1 cellular context compared by ENCODE assay signal in genomic region chr14:35353409-35354172, GRCh38.
TF ChIP-seq lines count a peak whose summit lies in the region.

No MANE protein-coding gene starts in this region.

TF ChIP-seq in HepG2, 621 proteins besides CTCF, POLR2A, EP300 and RAD21 (continued from another document and continues in another):
- TF ChIP-seq TRIM22 (IDR thresholded peaks at IDR 0.05) (no peak), HMG20A (CRISPR knock-in tag; IDR thresholded peaks at IDR 0.05; ENCODE audit: borderline replicate concordance) (peak; percentile 59; the same call in 1 of the 2 replicates), ADNP (CRISPR knock-in tag; IDR thresholded peaks at IDR 0.05) (no peak), SNRNP70 (IDR thresholded peaks at IDR 0.05; ENCODE audit: low read depth, low read length) (no peak), KAT8 (CRISPR knock-in tag; IDR thresholded peaks at IDR 0.05) (peak; percentile 44; the same call in 1 of the 2 replicates), ZNF816 (CRISPR knock-in tag; IDR thresholded peaks at IDR 0.05; ENCODE audit: borderline replicate concordance) (no peak), DZIP1 (CRISPR knock-in tag; IDR thresholded peaks at IDR 0.05) (no peak), THAP9 (CRISPR knock-in tag; IDR thresholded peaks at IDR 0.05; ENCODE audit: borderline replicate concordance) (peak; percentile 48; the same call in 1 of the 2 replicates), HDAC6 (IDR thresholded peaks at IDR 0.05; ENCODE audit: low read depth, low read length) (no peak), MYPOP (CRISPR knock-in tag; IDR thresholded peaks at IDR 0.05) (no peak), MAZ (IDR thresholded peaks at IDR 0.05; ENCODE audit: borderline replicate concordance, low read depth, low read length) (no peak), MAZ (CRISPR knock-in tag; IDR thresholded peaks at IDR 0.05; ENCODE audit: low read depth) (0 out of 2 replicates have a peak, but pooled peaks have one; percentile 28), ZNF331 (CRISPR knock-in tag; IDR thresholded peaks at IDR 0.05) (no peak), TCF12 (IDR thresholded peaks at IDR 0.05) (no peak), TCF12 (CRISPR knock-in tag; IDR thresholded peaks at IDR 0.05) (no peak), ZNF746 (CRISPR knock-in tag; IDR thresholded peaks at IDR 0.05) (no peak), ZNF543 (CRISPR knock-in tag; IDR thresholded peaks at IDR 0.05) (peak; percentile 86), ZNF496 (CRISPR knock-in tag; IDR thresholded peaks at IDR 0.05; ENCODE audit: insufficient replicate concordance) (no peak), ZNF10 (CRISPR knock-in tag; IDR thresholded peaks at IDR 0.05; ENCODE audit: borderline replicate concordance, low read depth) (no peak), GFI1 (CRISPR knock-in tag; IDR thresholded peaks at IDR 0.05; ENCODE audit: borderline replicate concordance) (no peak), MYC (CRISPR knock-in tag; IDR thresholded peaks at IDR 0.05; ENCODE audit: borderline replicate concordance) (no peak), HIVEP1 (CRISPR knock-in tag; IDR thresholded peaks at IDR 0.05) (no peak), YEATS2 (CRISPR knock-in tag; IDR thresholded peaks at IDR 0.05; ENCODE audit: borderline replicate concordance) (no peak), ZNF354B (CRISPR knock-in tag; IDR thresholded peaks at IDR 0.05) (peak; percentile 63; the same call in 1 of the 2 replicates), GLI4 (CRISPR knock-in tag; IDR thresholded peaks at IDR 0.05; ENCODE audit: borderline replicate concordance) (no peak), ZFP36L2 (CRISPR knock-in tag; IDR thresholded peaks at IDR 0.05) (no peak), TGIF2 (CRISPR knock-in tag; IDR thresholded peaks at IDR 0.05) (no peak), ZNF143 (CRISPR knock-in tag; IDR thresholded peaks at IDR 0.05) (no peak), ETS1 (CRISPR knock-in tag; IDR thresholded peaks at IDR 0.05) (no peak), HOXA5 (CRISPR knock-in tag; IDR thresholded peaks at IDR 0.05) (no peak), DR1 (CRISPR knock-in tag; IDR thresholded peaks at IDR 0.05) (no peak), NFKB2 (CRISPR knock-in tag; IDR thresholded peaks at IDR 0.05; ENCODE audit: borderline replicate concordance) (no peak), ZNF737 (CRISPR knock-in tag; IDR thresholded peaks at IDR 0.05; ENCODE audit: borderline replicate concordance) (no peak), SIX4 (CRISPR knock-in tag; IDR thresholded peaks at IDR 0.05) (no peak), POLR2G (IDR thresholded peaks at IDR 0.05; ENCODE audit: low read depth, low read length) (no peak), HNF4G (IDR thresholded peaks at IDR 0.05; ENCODE audit: borderline replicate concordance, low read depth, low read length) (no peak), HNF4G (CRISPR knock-in tag; IDR thresholded peaks at IDR 0.05; ENCODE audit: borderline replicate concordance, low read depth) (no peak), ZNF256 (CRISPR knock-in tag; conservative IDR thresholded peaks at IDR 0.05) (no peak), PAX8 (CRISPR knock-in tag; IDR thresholded peaks at IDR 0.05; ENCODE audit: borderline replicate concordance) (no peak), FOXC1 (CRISPR knock-in tag; IDR thresholded peaks at IDR 0.05; ENCODE audit: borderline replicate concordance) (no peak), SP4 (CRISPR knock-in tag; IDR thresholded peaks at IDR 0.05) (no peak), ZNF780A (CRISPR knock-in tag; IDR thresholded peaks at IDR 0.05) (no peak), RFX5 (IDR thresholded peaks at IDR 0.05; ENCODE audit: low read depth, low read length) (no peak), THYN1 (CRISPR knock-in tag; IDR thresholded peaks at IDR 0.05; ENCODE audit: borderline replicate concordance, low read depth) (0 out of 2 replicates have a peak, but pooled peaks have one; percentile 67), ATM (IDR thresholded peaks at IDR 0.05; ENCODE audit: borderline replicate concordance) (no peak), ZNF563 (CRISPR knock-in tag; IDR thresholded peaks at IDR 0.05) (no peak), CEBPG (CRISPR knock-in tag; IDR thresholded peaks at IDR 0.05) (peak; percentile 80), ELF4 (CRISPR knock-in tag; IDR thresholded peaks at IDR 0.05; ENCODE audit: borderline replicate concordance) (no peak), ZNF382 (CRISPR knock-in tag; IDR thresholded peaks at IDR 0.05; ENCODE audit: borderline replicate concordance) (no peak)
- TF ChIP-seq, protein P1, sequence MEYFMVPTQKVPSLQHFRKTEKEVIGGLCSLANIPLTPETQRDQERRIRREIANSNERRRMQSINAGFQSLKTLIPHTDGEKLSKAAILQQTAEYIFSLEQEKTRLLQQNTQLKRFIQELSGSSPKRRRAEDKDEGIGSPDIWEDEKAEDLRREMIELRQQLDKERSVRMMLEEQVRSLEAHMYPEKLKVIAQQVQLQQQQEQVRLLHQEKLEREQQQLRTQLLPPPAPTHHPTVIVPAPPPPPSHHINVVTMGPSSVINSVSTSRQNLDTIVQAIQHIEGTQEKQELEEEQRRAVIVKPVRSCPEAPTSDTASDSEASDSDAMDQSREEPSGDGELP (IDR thresholded peaks at IDR 0.05; ENCODE audit: borderline replicate concordance, low read depth) = no peak
- TF ChIP-seq, protein P2, sequence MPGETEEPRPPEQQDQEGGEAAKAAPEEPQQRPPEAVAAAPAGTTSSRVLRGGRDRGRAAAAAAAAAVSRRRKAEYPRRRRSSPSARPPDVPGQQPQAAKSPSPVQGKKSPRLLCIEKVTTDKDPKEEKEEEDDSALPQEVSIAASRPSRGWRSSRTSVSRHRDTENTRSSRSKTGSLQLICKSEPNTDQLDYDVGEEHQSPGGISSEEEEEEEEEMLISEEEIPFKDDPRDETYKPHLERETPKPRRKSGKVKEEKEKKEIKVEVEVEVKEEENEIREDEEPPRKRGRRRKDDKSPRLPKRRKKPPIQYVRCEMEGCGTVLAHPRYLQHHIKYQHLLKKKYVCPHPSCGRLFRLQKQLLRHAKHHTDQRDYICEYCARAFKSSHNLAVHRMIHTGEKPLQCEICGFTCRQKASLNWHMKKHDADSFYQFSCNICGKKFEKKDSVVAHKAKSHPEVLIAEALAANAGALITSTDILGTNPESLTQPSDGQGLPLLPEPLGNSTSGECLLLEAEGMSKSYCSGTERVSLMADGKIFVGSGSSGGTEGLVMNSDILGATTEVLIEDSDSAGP (CRISPR knock-in tag; IDR thresholded peaks at IDR 0.05; ENCODE audit: borderline replicate concordance) = no peak
- TF ChIP-seq, protein P3, sequence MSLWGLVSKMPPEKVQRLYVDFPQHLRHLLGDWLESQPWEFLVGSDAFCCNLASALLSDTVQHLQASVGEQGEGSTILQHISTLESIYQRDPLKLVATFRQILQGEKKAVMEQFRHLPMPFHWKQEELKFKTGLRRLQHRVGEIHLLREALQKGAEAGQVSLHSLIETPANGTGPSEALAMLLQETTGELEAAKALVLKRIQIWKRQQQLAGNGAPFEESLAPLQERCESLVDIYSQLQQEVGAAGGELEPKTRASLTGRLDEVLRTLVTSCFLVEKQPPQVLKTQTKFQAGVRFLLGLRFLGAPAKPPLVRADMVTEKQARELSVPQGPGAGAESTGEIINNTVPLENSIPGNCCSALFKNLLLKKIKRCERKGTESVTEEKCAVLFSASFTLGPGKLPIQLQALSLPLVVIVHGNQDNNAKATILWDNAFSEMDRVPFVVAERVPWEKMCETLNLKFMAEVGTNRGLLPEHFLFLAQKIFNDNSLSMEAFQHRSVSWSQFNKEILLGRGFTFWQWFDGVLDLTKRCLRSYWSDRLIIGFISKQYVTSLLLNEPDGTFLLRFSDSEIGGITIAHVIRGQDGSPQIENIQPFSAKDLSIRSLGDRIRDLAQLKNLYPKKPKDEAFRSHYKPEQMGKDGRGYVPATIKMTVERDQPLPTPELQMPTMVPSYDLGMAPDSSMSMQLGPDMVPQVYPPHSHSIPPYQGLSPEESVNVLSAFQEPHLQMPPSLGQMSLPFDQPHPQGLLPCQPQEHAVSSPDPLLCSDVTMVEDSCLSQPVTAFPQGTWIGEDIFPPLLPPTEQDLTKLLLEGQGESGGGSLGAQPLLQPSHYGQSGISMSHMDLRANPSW (CRISPR knock-in tag; IDR thresholded peaks at IDR 0.05; ENCODE audit: borderline replicate concordance) = no peak
- TF ChIP-seq, protein P4, sequence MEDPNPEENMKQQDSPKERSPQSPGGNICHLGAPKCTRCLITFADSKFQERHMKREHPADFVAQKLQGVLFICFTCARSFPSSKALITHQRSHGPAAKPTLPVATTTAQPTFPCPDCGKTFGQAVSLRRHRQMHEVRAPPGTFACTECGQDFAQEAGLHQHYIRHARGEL (CRISPR knock-in tag; IDR thresholded peaks at IDR 0.05) = no peak
- TF ChIP-seq, protein P5, sequence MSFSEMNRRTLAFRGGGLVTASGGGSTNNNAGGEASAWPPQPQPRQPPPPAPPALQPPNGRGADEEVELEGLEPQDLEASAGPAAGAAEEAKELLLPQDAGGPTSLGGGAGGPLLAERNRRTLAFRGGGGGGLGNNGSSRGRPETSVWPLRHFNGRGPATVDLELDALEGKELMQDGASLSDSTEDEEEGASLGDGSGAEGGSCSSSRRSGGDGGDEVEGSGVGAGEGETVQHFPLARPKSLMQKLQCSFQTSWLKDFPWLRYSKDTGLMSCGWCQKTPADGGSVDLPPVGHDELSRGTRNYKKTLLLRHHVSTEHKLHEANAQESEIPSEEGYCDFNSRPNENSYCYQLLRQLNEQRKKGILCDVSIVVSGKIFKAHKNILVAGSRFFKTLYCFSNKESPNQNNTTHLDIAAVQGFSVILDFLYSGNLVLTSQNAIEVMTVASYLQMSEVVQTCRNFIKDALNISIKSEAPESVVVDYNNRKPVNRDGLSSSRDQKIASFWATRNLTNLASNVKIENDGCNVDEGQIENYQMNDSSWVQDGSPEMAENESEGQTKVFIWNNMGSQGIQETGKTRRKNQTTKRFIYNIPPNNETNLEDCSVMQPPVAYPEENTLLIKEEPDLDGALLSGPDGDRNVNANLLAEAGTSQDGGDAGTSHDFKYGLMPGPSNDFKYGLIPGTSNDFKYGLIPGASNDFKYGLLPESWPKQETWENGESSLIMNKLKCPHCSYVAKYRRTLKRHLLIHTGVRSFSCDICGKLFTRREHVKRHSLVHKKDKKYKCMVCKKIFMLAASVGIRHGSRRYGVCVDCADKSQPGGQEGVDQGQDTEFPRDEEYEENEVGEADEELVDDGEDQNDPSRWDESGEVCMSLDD (CRISPR knock-in tag; IDR thresholded peaks at IDR 0.05; ENCODE audit: borderline replicate concordance) = no peak
